ENCODE assay signal across 8 cellular contexts in the genomic region with DNA sequence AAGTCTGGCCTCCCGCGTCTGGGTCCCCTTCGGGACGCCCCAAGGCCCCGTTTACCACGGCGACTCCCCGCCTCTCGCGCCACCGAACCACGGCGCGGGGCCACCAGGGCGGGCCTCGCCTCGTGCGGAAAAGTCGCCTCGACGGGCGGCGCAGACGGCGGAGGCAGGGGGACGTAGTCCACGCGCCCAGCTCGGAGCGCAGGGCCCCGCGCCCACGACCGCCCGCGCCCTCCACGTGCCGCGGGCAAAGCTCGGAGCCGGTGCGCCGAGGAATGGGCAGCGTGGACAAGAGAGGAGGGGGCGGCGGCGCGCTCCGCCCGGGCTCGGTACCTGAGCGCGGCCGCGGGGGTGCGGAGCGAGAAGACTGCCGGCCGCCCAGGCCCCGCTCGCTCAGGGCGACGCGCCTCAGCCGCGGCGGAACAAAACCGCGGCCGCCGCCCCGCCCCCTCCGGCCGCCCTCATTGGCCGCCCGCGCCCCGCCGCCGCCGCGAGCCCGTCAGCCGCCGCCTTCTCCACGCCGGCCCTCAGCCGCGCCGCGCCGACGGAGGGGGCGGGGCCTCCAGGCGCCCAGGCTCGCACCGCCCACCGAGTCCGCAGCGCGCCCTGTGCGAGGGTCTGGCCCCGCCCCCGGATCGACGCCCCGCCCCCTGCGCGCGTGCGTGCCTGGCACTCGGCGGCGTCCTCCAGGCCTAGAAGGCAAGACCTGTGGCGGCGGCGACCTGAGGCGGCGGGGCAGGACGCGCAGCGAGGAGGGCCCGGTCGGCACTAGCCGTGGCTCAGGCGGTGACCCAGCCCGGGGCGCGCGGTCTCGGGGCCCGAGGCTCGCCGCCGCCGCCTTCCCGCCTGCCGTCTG. TPM values are rescaled to one million over a fixed set of nuclear protein-coding genes. Genes with fewer than 3 reads are reported as not detected.
A peak's percentile ranks its signal among the peaks of the same experiment; 100 is the strongest.
DNase-seq lines count a peak whose midpoint lies in the region; ATAC-seq and TF ChIP-seq lines count a peak whose summit lies in the region.

A gene with protein sequence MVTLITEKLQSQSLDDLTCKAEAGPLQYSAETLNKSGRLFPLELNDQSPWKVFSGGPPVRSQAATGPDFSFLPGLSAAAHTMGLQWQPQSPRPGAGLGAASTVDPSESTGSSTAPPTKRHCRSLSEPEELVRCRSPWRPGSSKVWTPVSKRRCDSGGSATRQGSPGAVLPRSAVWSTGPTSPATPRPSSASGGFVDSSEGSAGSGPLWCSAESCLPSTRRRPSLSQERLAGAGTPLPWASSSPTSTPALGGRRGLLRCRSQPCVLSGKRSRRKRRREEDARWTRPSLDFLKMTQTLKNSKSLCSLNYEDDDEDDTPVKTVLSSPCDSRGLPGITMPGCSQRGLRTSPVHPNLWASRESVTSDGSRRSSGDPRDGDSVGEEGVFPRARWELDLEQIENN (minus strand): TSS at position 411 of the 853 bp plus-strand sequence. CDS start 15,572 bp downstream, outside the sequence.

- H3K27me3 Mint-ChIP-seq in neural crest cell (ENCODE audit: low read depth): peaks cover 31% of the 10 kb centered on the region
- no peaks in the 10 kb centered on the region for H3K27me3 Mint-ChIP-seq in stimulated activated naive CD8-positive, alpha-beta T cell treated with anti-CD3 and anti-CD28 coated beads, Interleukin-15, amount 100 ng/mL, for 72 hours

- no peaks in the 10 kb centered on the region for H3K36me3 Mint-ChIP-seq in neural crest cell (ENCODE audit: low read depth)

- TF ChIP-seq CTCF in fibroblast of villous mesenchyme (IDR thresholded peaks at IDR 0.05; ENCODE audit: insufficient read depth, low read depth, low read length) (no peak), neural crest cell (conservative IDR thresholded peaks at IDR 0.05) (no peak)

- peak within 1 kb of the TSS; percentile 63 for H3K4me3 ChIP-seq in fibroblast of villous mesenchyme (ENCODE audit: low read depth, low read length)

- peaks cover 4% of the 10 kb centered on the region for H3K9me3 Mint-ChIP-seq in neural crest cell
- no peaks in the 10 kb centered on the region for H3K9me3 Mint-ChIP-seq in stimulated activated naive CD8-positive, alpha-beta T cell treated with anti-CD3 and anti-CD28 coated beads, Interleukin-15, amount 100 ng/mL, for 72 hours

- H3K27ac Mint-ChIP-seq in neural crest cell (ENCODE audit: unreplicated experiment): peak within 1 kb of the TSS; percentile 83
- H3K27ac Mint-ChIP-seq in stimulated activated naive CD8-positive, alpha-beta T cell treated with anti-CD3 and anti-CD28 coated beads, Interleukin-15, amount 100 ng/mL, for 72 hours: peak within 1 kb of the TSS; percentile 22 to 89

- DNase-seq in DMS53 treated with DMSO at 0.1 percent for 48 hours (lab: John Stamatoyannopoulos, UW; ENCODE audit: unreplicated experiment): peak; percentile 83
- peak; percentile 24 for DNase-seq in KG1 (lab: John Stamatoyannopoulos, UW)
- DNase-seq in SHP77 (lab: John Stamatoyannopoulos, UW): peak; percentile 30 to 32
- DNase-seq in activated gamma-delta T cell treated with Interleukin-2 at 50 U/mL for 16 hours: peak; percentile 94
- DNase-seq in fibroblast of villous mesenchyme (ENCODE audit: low read depth): peak; percentile 86
- DNase-seq in neural crest cell (ENCODE audit: low read depth, low spot score): peak; percentile 93
- peak; percentile 94 to 96 for DNase-seq in stimulated activated naive CD8-positive, alpha-beta T cell treated with anti-CD3 and anti-CD28 coated beads, Interleukin-15, amount 100 ng/mL, for 72 hours

- peak; percentile 76 for ATAC-seq in GM21619 (IDR thresholded peaks at IDR 0.05; ENCODE audit: unreplicated experiment)
- ATAC-seq in stimulated activated naive CD8-positive, alpha-beta T cell treated with anti-CD3 and anti-CD28 coated beads, Interleukin-15, amount 100 ng/mL, for 72 hours: peak; percentile 91

- peak within 1 kb of the TSS; percentile 89 for H3K4me3 Mint-ChIP-seq in neural crest cell
- peak within 1 kb of the TSS; percentile 81 to 86 for H3K4me3 Mint-ChIP-seq in stimulated activated naive CD8-positive, alpha-beta T cell treated with anti-CD3 and anti-CD28 coated beads, Interleukin-15, amount 100 ng/mL, for 72 hours

- peaks cover 14% of the 10 kb centered on the region for H3K4me1 Mint-ChIP-seq in neural crest cell
- peaks cover 12% of the 10 kb centered on the region for H3K4me1 Mint-ChIP-seq in stimulated activated naive CD8-positive, alpha-beta T cell treated with anti-CD3 and anti-CD28 coated beads, Interleukin-15, amount 100 ng/mL, for 72 hours

RNA-seq across cellular contexts. Expression of the gene that starts here (rescaled TPM):
- total RNA-seq in fibroblast of villous mesenchyme (0.86 and 2.3 TPM in 2 replicates), neural crest cell (3.6 and 4.3 TPM in 2 replicates)

Comparison
In these comparisons a context has a peak if more than half of its experiments do, and no peak if none do; other contexts are left out.
1. Peak in every context shown above with its lines: DNase-seq, ATAC-seq and H3K4me3 ChIP-seq.
2. DNase-seq: peak in every context shown above with its lines; median percentile 95 in stimulated activated naive CD8-positive, alpha-beta T cell treated with anti-CD3 and anti-CD28 coated beads, Interleukin-15, amount 100 ng/mL, for 72 hours; 94 in activated gamma-delta T cell treated with Interleukin-2 at 50 U/mL for 16 hours; 93 in neural crest cell; 86 in fibroblast of villous mesenchyme; 83 in DMS53 treated with DMSO at 0.1 percent for 48 hours; 31 in SHP77; 24 in KG1.